ENCODE assay signal across 21 cellular contexts in genomic region chr16:9169094-9169493, GRCh38.
DNase-seq lines count a peak whose midpoint lies in the region; ATAC-seq, FAIRE-seq and TF ChIP-seq lines count a peak whose summit lies in the region.
"Had no signal": no experiment of that assay in that cellular context is flagged by ENCODE, and none has a peak within 500 bp of the region (broad histone marks: within the 10 kb centered on the region; RNA-seq: fewer than 3 reads in every experiment).

No MANE protein-coding gene starts in this region.

- no peaks in the 10 kb centered on the region for H3K9me3 ChIP-seq in HepG2 (ENCODE audit: low read length)
- no peaks in the 10 kb centered on the region for H3K9me3 ChIP-seq in right lobe of liver
- no peaks in the 10 kb centered on the region for H3K9me3 ChIP-seq in H1 (ENCODE audit: insufficient read depth in 2 of 2, low read depth in 1 of 2, low read length in 1 of 2)
- H3K9me3 ChIP-seq: Caco-2, HAP-1 had no signal

- no peak overlapping the region for H2BK20ac ChIP-seq in H1 (ENCODE audit: low read length)

- H4K20me1 ChIP-seq in HepG2 (ENCODE audit: insufficient read depth, low read length) (no peaks in the 10 kb centered on the region), H1 (replicated peaks in 1 of 2; ENCODE audit: control insufficient read depth in 1 of 2, insufficient read depth in 2 of 2, low read length in 2 of 2) (peaks cover 0 to 2% of the 10 kb centered on the region in 2 experiments)
- H4K20me1 ChIP-seq: BLaER1 had no signal

- H3K4me1 ChIP-seq in HepG2 (ENCODE audit: insufficient read depth, low read length) (no peaks in the 10 kb centered on the region), right lobe of liver (no peaks in the 10 kb centered on the region), H1 (replicated peaks in 1 of 4; ENCODE audit: control insufficient read depth in 3 of 4, insufficient read depth in 4 of 4, low read length in 3 of 4) (no peaks in the 10 kb centered on the region)
- H3K4me1 ChIP-seq: BLaER1, Caco-2, HAP-1 had no signal

- no peak overlapping the region for H4K8ac ChIP-seq in H1 (ENCODE audit: extremely low read depth, insufficient read depth, low read length)

- POLR2A ChIA-PET in HepG2 (lab: Yijun Ruan, JAX), result no interaction called here
- POLR2A ChIA-PET in H1 (lab: Charles Lee; ENCODE audit: partially characterized antibody), result no interaction called here

- no peak overlapping the region for H3K56ac ChIP-seq in H1 (replicated peaks; ENCODE audit: insufficient read length, low read depth, low read length)

- CTCF ChIA-PET in HepG2 (lab: Yijun Ruan, JAX; ENCODE audit: low intra/inter-chr PET ratio, low total read pairs), result no interaction called here
- CTCF ChIA-PET in H1 (lab: Charles Lee; ENCODE audit: partially characterized antibody), result interaction anchor here (0.7 to 1.3 kb wide), 3 partner anchors 15 to 86 kb away, joined by 3 to 4 read pairs (median 4); no protein-coding TSS in a partner anchor

- DNase-seq in HepG2 (ENCODE audit: low spot score) (no peak), right lobe of liver (no peak), H1 (ENCODE audit: low read depth in 1 of 2, low spot score in 2 of 2) (no peak), urothelium cell line (ENCODE audit: low spot score) (no peak), posterior cingulate gyrus (no peak)
- no peak for DNase-seq in activated CD4-positive, alpha-beta T cell treated with anti-CD3 and anti-CD28 coated beads, Interleukin-2, amount 50 U/mL, for 1 hour
- DNase-seq: Caco-2; CD4-positive, CD25-positive, alpha-beta regulatory T cell; CD8-positive, alpha-beta T cell; DMS153; DND-41; HFFc6 had no signal

- H3K79me2 ChIP-seq in HepG2 (ENCODE audit: insufficient read depth, low read length), result no peaks in the 10 kb centered on the region
- H3K79me2 ChIP-seq in H1 (ENCODE audit: control insufficient read depth in 1 of 2, insufficient read depth in 2 of 2, low read length in 2 of 2), result no peaks in the 10 kb centered on the region

- H2AFZ ChIP-seq in HepG2 (ENCODE audit: low read length) (no peak overlapping the region), H1 (ENCODE audit: low read length) (no peak overlapping the region)
- H2AFZ ChIP-seq: GM23338 had no signal

- H3K27ac ChIP-seq in HepG2 (ENCODE audit: extremely low read length, insufficient read depth, low read length) (no peak overlapping the region), right lobe of liver (no peak overlapping the region), H1 (ENCODE audit: low read depth, low read length) (no peak overlapping the region)
- H3K27ac ChIP-seq: 22Rv1, BLaER1, C4-2B had no signal

- no peak for FAIRE-seq in HepG2 (lab: Jason Lieb, UNC)
- FAIRE-seq in H1 (lab: Jason Lieb, UNC), result no peak
- peak; percentile 66 for FAIRE-seq in urothelium cell line (lab: Jason Lieb, UNC)
- FAIRE-seq: A204.1, G401.6, GM19239, H54 had no signal

- H3K23ac ChIP-seq in H1 (ENCODE audit: insufficient read length), result no peak overlapping the region

- BruUV-seq in HepG2 (replicated peaks; lab: Mats Ljungman, UMichigan), result no TSS peak

- H3K23me2 ChIP-seq in H1 (ENCODE audit: low read depth, low read length), result no peaks in the 10 kb centered on the region

- H2BK12ac ChIP-seq in H1 (ENCODE audit: low read depth, low read length), result peak overlapping the region; percentile 35; the same call in 1 of the 2 replicates

- no peak for TF ChIP-seq POLR2A in HepG2 (IDR thresholded peaks at IDR 0.05; ENCODE audit: insufficient read depth in 1 of 2, low read depth in 2 of 2, low read length in 2 of 2)
- TF ChIP-seq POLR2A in right lobe of liver (IDR thresholded peaks at IDR 0.05), result no peak
- no peak for TF ChIP-seq POLR2A in H1 (IDR thresholded peaks at IDR 0.05; ENCODE audit: control extremely low read depth in 1 of 2, low read depth in 2 of 2, low read length in 2 of 2)

- intact Hi-C loops in HepG2 (cut with micrococcal nuclease; ENCODE audit: unreplicated experiment) (loop anchor here (10.0 kb wide), 1 partner anchor 136 kb away; no protein-coding TSS in a partner anchor), right lobe of liver (cut with DNase I) (loop anchor here in 1 of 2 donors (10.0 kb wide), 1 partner anchor 1016 kb away; the partner anchor contains the start of gene GRIN2A), posterior cingulate gyrus (cut with DNase I) (no loop called here)

- H2BK5ac ChIP-seq in H1 (ENCODE audit: low read depth, low read length), result no peak overlapping the region

- no peak overlapping the region for H3K4me3 ChIP-seq in HepG2 (replicated peaks in 1 of 3; ENCODE audit: insufficient read depth in 1 of 3, low read depth in 2 of 3, low read length in 3 of 3)
- no peak overlapping the region for H3K4me3 ChIP-seq in right lobe of liver
- H3K4me3 ChIP-seq in H1 (ENCODE audit: extremely low read depth in 1 of 4, insufficient read depth in 2 of 4, low read depth in 3 of 4, low read length in 4 of 4), result no peak overlapping the region
- H3K4me3 ChIP-seq: BLaER1, GM23338, HAP-1 had no signal

- TF ChIP-seq EP300 in HepG2 (IDR thresholded peaks at IDR 0.05; ENCODE audit: low read depth in 2 of 2, low read length in 2 of 2) (no peak), HepG2 (CRISPR knock-in tag; IDR thresholded peaks at IDR 0.05; ENCODE audit: borderline replicate concordance) (no peak), H1 (IDR thresholded peaks at IDR 0.05; ENCODE audit: borderline replicate concordance in 1 of 2, low read depth in 2 of 2, low read length in 2 of 2) (no peak)

- H2BK120ac ChIP-seq in H1 (replicated peaks; ENCODE audit: low read depth, low read length), result no peak overlapping the region

- H3K18ac ChIP-seq in H1 (ENCODE audit: extremely low read depth, low read length), result no peak overlapping the region

- TF ChIP-seq CTCF in HepG2 (CRISPR knock-in tag; IDR thresholded peaks at IDR 0.05) (no peak), right lobe of liver (IDR thresholded peaks at IDR 0.05) (no peak), H1 (IDR thresholded peaks at IDR 0.05; ENCODE audit: control extremely low read depth in 1 of 3, insufficient read depth in 1 of 3, low read depth in 1 of 3, low read length in 3 of 3) (no peak)

- no peak overlapping the region for H3K4ac ChIP-seq in H1 (replicated peaks; ENCODE audit: insufficient read length, low read depth, low read length)

- H3K36me3 ChIP-seq in HepG2 (replicated peaks in 1 of 2; ENCODE audit: control insufficient read depth in 1 of 2, insufficient read depth in 2 of 2, low read length in 2 of 2), result no peaks in the 10 kb centered on the region
- H3K36me3 ChIP-seq in right lobe of liver, result no peaks in the 10 kb centered on the region
- H3K36me3 ChIP-seq in H1 (ENCODE audit: control insufficient read depth in 2 of 4, insufficient read depth in 4 of 4, low read length in 3 of 4), result no peaks in the 10 kb centered on the region
- H3K36me3 ChIP-seq: BLaER1, HAP-1 had no signal

- H4K91ac ChIP-seq in H1 (replicated peaks; ENCODE audit: insufficient read length, low read length), result no peak overlapping the region

- H3K4me2 ChIP-seq in HepG2 (ENCODE audit: low read depth, low read length), result no peak overlapping the region
- no peak overlapping the region for H3K4me2 ChIP-seq in H1 (ENCODE audit: insufficient read depth in 1 of 2, low read depth in 2 of 2, low read length in 2 of 2)
- H3K4me2 ChIP-seq: BLaER1, GM23338 had no signal

- ATAC-seq in HepG2 (peak; percentile 12; the same call in 1 of the 3 replicates), right lobe of liver (no peak)
- ATAC-seq: CD8-positive, alpha-beta T cell; GM23338 had no signal

- in situ Hi-C loops in HepG2 (cut with HindIII; ENCODE audit: extremely low pct_ligation_motif_present, low pct_unique_long_range_greater_than_20kb), result no loop called here

- H2AK5ac ChIP-seq in H1 (ENCODE audit: low read depth, low read length), result 0 out of 2 replicates have a peak overlapping the region, but pooled peaks have one; percentile 33

- TF ChIP-seq RAD21 in HepG2 (CRISPR knock-in tag; IDR thresholded peaks at IDR 0.05) (no peak), H1 (IDR thresholded peaks at IDR 0.05 in 1 of 2, conservative IDR thresholded peaks at IDR 0.05 in 1 of 2; ENCODE audit: low read depth in 2 of 2, low read length in 2 of 2) (no peak)

- H3K79me1 ChIP-seq in H1 (ENCODE audit: low read depth, low read length), result no peaks in the 10 kb centered on the region

- peak overlapping the region; percentile 50; the same call in 1 of the 2 replicates for H2BK15ac ChIP-seq in H1 (ENCODE audit: low read length)

- no peak overlapping the region for H3K14ac ChIP-seq in H1 (ENCODE audit: insufficient read length)

- H3K27me3 ChIP-seq in HepG2 (ENCODE audit: control insufficient read depth in 1 of 2, insufficient read depth in 2 of 2, low read length in 2 of 2) (peaks cover 0 to 28% of the 10 kb centered on the region in 2 experiments; a peak in 3 of 5 replicates), right lobe of liver (no peaks in the 10 kb centered on the region), H1 (replicated peaks in 1 of 4; ENCODE audit: control insufficient read depth in 3 of 4, extremely low read depth in 1 of 4, insufficient read depth in 3 of 4, low read length in 3 of 4) (no peaks in the 10 kb centered on the region)
- H3K27me3 ChIP-seq: BLaER1 had no signal

- no peak overlapping the region for H4K5ac ChIP-seq in H1 (ENCODE audit: insufficient read length, low read depth, low read length)

- H3K9ac ChIP-seq in HepG2 (ENCODE audit: insufficient read depth, low read depth, low read length) (no peak overlapping the region), H1 (replicated peaks in 1 of 4; ENCODE audit: extremely low read depth in 1 of 4, low read depth in 3 of 4, low read length in 3 of 4) (no peak overlapping the region)
- H3K9ac ChIP-seq: BLaER1 had no signal

- WGBS in HepG2 (ENCODE audit: low lambda C conversion rate), result 64% methylated on average over 7 of the region's 7 CpGs
- 73% methylated on average over 4 of the region's 7 CpGs for WGBS in right lobe of liver (ENCODE audit: insufficient coverage, low coverage, low lambda C conversion rate, missing lambda C conversion rate)
- WGBS in H1 (ENCODE audit: extremely low coverage in 1 of 2, insufficient coverage in 1 of 2, insufficient read length in 1 of 2, insufficient replicate concordance in 2 of 2, low coverage in 1 of 2, low lambda C conversion rate in 2 of 2, missing lambda C conversion rate in 1 of 2), 2 experiments, result 82% methylated on average over 7 of the region's 7 CpGs; no CpG with 5 or more reads in 1 of the 2 experiments

TF ChIP-seq in H1, 55 proteins besides CTCF, POLR2A, EP300 and RAD21 (continues in another document):
- TF ChIP-seq KDM1A (IDR thresholded peaks at IDR 0.05; ENCODE audit: borderline replicate concordance, low read length) (no peak), JUN (IDR thresholded peaks at IDR 0.05; ENCODE audit: low read depth, low read length) (no peak)
- TF ChIP-seq, protein P1, sequence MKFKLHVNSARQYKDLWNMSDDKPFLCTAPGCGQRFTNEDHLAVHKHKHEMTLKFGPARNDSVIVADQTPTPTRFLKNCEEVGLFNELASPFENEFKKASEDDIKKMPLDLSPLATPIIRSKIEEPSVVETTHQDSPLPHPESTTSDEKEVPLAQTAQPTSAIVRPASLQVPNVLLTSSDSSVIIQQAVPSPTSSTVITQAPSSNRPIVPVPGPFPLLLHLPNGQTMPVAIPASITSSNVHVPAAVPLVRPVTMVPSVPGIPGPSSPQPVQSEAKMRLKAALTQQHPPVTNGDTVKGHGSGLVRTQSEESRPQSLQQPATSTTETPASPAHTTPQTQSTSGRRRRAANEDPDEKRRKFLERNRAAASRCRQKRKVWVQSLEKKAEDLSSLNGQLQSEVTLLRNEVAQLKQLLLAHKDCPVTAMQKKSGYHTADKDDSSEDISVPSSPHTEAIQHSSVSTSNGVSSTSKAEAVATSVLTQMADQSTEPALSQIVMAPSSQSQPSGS (IDR thresholded peaks at IDR 0.05; ENCODE audit: low read length), result no peak
